In the genomic region with DNA sequence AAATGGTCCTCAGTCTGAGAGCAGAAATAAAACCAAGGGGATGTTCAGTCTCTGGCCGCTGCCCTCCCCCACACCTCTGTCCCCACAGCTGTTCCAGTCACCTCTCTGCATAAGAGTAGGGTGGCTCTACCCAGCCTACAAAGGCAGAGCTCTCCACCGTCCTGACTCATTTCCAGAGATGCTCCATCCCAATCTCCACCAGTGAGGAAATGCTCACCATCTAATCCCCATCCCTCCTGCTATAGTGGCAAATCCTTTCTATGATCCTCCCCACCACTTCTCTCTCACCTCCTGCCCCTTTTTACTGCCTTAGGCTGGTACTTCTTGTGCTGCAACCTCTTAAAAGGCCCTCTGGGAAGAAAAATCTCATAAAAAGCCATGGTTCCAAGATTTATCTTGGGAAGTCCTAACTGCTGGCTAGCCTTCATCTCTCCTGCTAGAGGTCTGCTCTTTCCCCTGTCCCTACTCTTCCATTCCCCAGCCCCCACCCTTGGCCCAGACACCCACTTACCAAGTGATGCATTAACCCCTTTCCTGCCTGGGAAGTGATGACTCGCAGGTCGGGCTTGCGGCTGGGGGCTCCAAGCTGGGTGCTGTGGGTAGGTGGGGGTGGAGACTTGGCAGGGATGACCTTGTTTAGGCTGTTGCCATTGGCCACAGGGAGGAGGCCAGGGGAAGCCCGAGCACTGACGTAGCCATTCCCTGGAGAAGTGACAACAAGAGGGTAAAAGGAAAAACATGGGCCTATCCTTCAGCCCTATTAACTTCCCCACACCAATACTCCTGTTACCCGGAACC, we compare ENCODE assay signal across 10 cellular contexts. TPM values are rescaled to one million over a fixed set of nuclear protein-coding genes. Genes with fewer than 3 reads are reported as not detected.
A peak's percentile ranks its signal among the peaks of the same experiment; 100 is the strongest.
DNase-seq lines count a peak whose midpoint lies in the region; TF ChIP-seq lines count a peak whose summit lies in the region.
"Had no signal": no experiment of that assay in that cellular context is flagged by ENCODE, and none has a peak within 500 bp of the region (broad histone marks: within the 10 kb centered on the region; RNA-seq: fewer than 3 reads in every experiment).

No MANE protein-coding gene starts in this region.

- in situ Hi-C loops in G401 (cut with HindIII; ENCODE audit: low sequenced_read_pairs) = no loop called here

- H3K9me3 ChIP-seq in colonic mucosa (no peaks in the 10 kb centered on the region), neural cell (ENCODE audit: low read length) (no peaks in the 10 kb centered on the region)

- H3K79me2 ChIP-seq in neural cell (replicated peaks; ENCODE audit: insufficient read depth, low read length) = no peaks in the 10 kb centered on the region

- no peak overlapping the region for H2AFZ ChIP-seq in neural cell (ENCODE audit: low read depth, low read length)

- no peaks in the 10 kb centered on the region for H3F3A ChIP-seq in neural cell (ENCODE audit: insufficient read depth, low read length, poor library complexity, severe bottlenecking)

- no peaks in the 10 kb centered on the region for H3K9me2 ChIP-seq in neural cell (ENCODE audit: insufficient read depth, low read length)

- H3K9ac ChIP-seq in colonic mucosa (ENCODE audit: low read depth in 2 of 2, low read length in 2 of 2) (peak overlapping the region in 1 of 2 donors; percentile 3), neural cell (ENCODE audit: low read length) (no peak overlapping the region)

- H3K36me3 ChIP-seq in colonic mucosa (peaks cover 27% of the 10 kb centered on the region), neural cell (ENCODE audit: insufficient read depth, low read length) (peaks cover 12% of the 10 kb centered on the region)

- no peaks in the 10 kb centered on the region for H4K20me1 ChIP-seq in neural cell (ENCODE audit: insufficient read depth)

- TF ChIP-seq CTCF in colonic mucosa (IDR thresholded peaks at IDR 0.05) (no peak), neural cell (IDR thresholded peaks at IDR 0.05; ENCODE audit: poor library complexity, severe bottlenecking) (no peak)

- H3K4me1 ChIP-seq in colonic mucosa = peaks cover 5% of the 10 kb centered on the region

- no peak for TF ChIP-seq EP300 in neural cell (conservative IDR thresholded peaks at IDR 0.05; ENCODE audit: poor library complexity, severe bottlenecking)

- H3K27ac ChIP-seq in colonic mucosa = peak overlapping the region; percentile 76
- H3K27ac ChIP-seq in neural cell (ENCODE audit: low read length) = no peak overlapping the region
- H3K27ac ChIP-seq: cardiac muscle cell had no signal

- peak; percentile 57 for DNase-seq in AG20443 (ENCODE audit: low spot score)
- DNase-seq in HS-5 (ENCODE audit: low read depth) = peak; percentile 64
- DNase-seq in colonic mucosa = no peak
- no peak for DNase-seq in G401 (ENCODE audit: low spot score)
- DNase-seq in AML-193 (lab: John Stamatoyannopoulos, UW) = no peak
- DNase-seq in HUDEP-2 (lab: John Stamatoyannopoulos, UW; ENCODE audit: unreplicated experiment in 76 of 76) = no peak
- DNase-seq in NCI-H446 (lab: John Stamatoyannopoulos, UW) = no peak
- DNase-seq: NCI-H1694 treated with DMSO at 0.1 percent for 48 hours had no signal

- no peak overlapping the region for H3K4me2 ChIP-seq in neural cell (ENCODE audit: low read length)

- H3K27me3 ChIP-seq in colonic mucosa (no peaks in the 10 kb centered on the region), neural cell (ENCODE audit: insufficient read depth, low read depth, low read length) (no peaks in the 10 kb centered on the region)
- H3K27me3 ChIP-seq: cardiac muscle cell had no signal

- TF ChIP-seq RAD21 in neural cell (conservative IDR thresholded peaks at IDR 0.05) = no peak

- intact Hi-C loops in colonic mucosa (cut with DNase I) = no loop called here

- no peak overlapping the region for H3K4me3 ChIP-seq in colonic mucosa
- no peak overlapping the region for H3K4me3 ChIP-seq in neural cell (ENCODE audit: low read length)
- H3K4me3 ChIP-seq: cardiac muscle cell had no signal

TF ChIP-seq in neural cell, 6 proteins besides CTCF, POLR2A, EP300 and RAD21:
- TF ChIP-seq TAF1 (IDR thresholded peaks at IDR 0.05; ENCODE audit: low read depth) = no peak
- TF ChIP-seq POLR2AphosphoS5 (IDR thresholded peaks at IDR 0.05) = peak; percentile 10

RNA-seq across cellular contexts. Expression of a gene that starts 23.9 kb away (rescaled TPM):
- total RNA-seq in colonic mucosa = 10 to 100 TPM; 32.3 to 49.9 TPM
- 4.7 and 5.2 TPM in 2 replicates for polyA plus RNA-seq in neural cell
- polyA minus RNA-seq in neural cell = 13.4 and 15.4 TPM in 2 replicates
- total RNA-seq in G401 (2014; rRNA removed; shearing (Covaris generic)) = 5.5 and 7.3 TPM in 2 replicates

Comparison
In these comparisons a context has a peak if more than half of its experiments do, and no peak if none do; other contexts are left out.
1. DNase-seq: peak in AG20443 (single experiment) and HS-5 (single experiment); none in colonic mucosa (single experiment), G401 (single experiment), AML-193 (0 of 2), HUDEP-2 (0 of 76) and NCI-H446 (0 of 2).